ENCODE assay signal across 19 cellular contexts in genomic region chr11:134237557-134237922, GRCh38. TPM values are rescaled to one million over a fixed set of nuclear protein-coding genes. Genes with fewer than 3 reads are reported as not detected.
"Had no signal": no experiment of that assay in that cellular context is flagged by ENCODE, and none has a peak within 500 bp of the region (broad histone marks: within the 10 kb centered on the region; RNA-seq: fewer than 3 reads in every experiment).

No MANE protein-coding gene starts in this region.

- H3K27ac Mint-ChIP-seq: activated CD4-positive, alpha-beta T cell treated with anti-CD3 and anti-CD28 coated beads for 36 hours had no signal

- H3K27me3 Mint-ChIP-seq: activated CD4-positive, alpha-beta T cell treated with anti-CD3 and anti-CD28 coated beads for 36 hours; effector memory CD8-positive, alpha-beta T cell; naive thymus-derived CD4-positive, alpha-beta T cell had no signal

- H3K9me3 Mint-ChIP-seq: effector memory CD8-positive, alpha-beta T cell; naive thymus-derived CD4-positive, alpha-beta T cell had no signal

- H3K9me3 ChIP-seq: lower lobe of right lung, neutrophil, right atrium auricular region, tibial nerve had no signal

- DNase-seq: activated CD4-positive, alpha-beta T cell treated with anti-CD3 and anti-CD28 coated beads for 36 hours; activated gamma-delta T cell; activated T-cell treated with anti-CD3 and anti-CD28 coated beads, Interleukin-2, amount 50 U/mL, for 1 hour; central memory CD4-positive, alpha-beta T cell; effector memory CD8-positive, alpha-beta T cell; hypothalamus; lower lobe of right lung; midbrain; naive thymus-derived CD4-positive, alpha-beta T cell; posterior cingulate gyrus; SIG-M5; SW 1271; T-helper 9 cell had no signal

- H3K4me3 Mint-ChIP-seq: activated CD4-positive, alpha-beta T cell treated with anti-CD3 and anti-CD28 coated beads for 36 hours; effector memory CD8-positive, alpha-beta T cell; naive thymus-derived CD4-positive, alpha-beta T cell had no signal

- H3K27ac ChIP-seq: lower lobe of right lung, neutrophil, right atrium auricular region, tibial nerve, VCaP had no signal

- ATAC-seq: activated CD4-positive, alpha-beta T cell treated with anti-CD3 and anti-CD28 coated beads for 36 hours; effector memory CD8-positive, alpha-beta T cell; lower lobe of right lung; naive thymus-derived CD4-positive, alpha-beta T cell had no signal

- H3K4me2 ChIP-seq: smooth muscle cell had no signal

- H3K4me3 ChIP-seq: lower lobe of right lung, right atrium auricular region, smooth muscle cell, tibial nerve had no signal

- H3K27me3 ChIP-seq: neutrophil, right atrium auricular region, tibial nerve had no signal

- H3K4me1 ChIP-seq: tibial nerve had no signal

RNA-seq across cellular contexts. Expression of gene GLB1L3, which starts 38.6 kb away (rescaled TPM):
- total RNA-seq: glomerular endothelial cell, right atrium auricular region, smooth muscle cell, tibial nerve had no signal
- polyA plus RNA-seq: smooth muscle cell had no signal
